Comparison of ENCODE assay signal across 1 cellular context in the genomic region with DNA sequence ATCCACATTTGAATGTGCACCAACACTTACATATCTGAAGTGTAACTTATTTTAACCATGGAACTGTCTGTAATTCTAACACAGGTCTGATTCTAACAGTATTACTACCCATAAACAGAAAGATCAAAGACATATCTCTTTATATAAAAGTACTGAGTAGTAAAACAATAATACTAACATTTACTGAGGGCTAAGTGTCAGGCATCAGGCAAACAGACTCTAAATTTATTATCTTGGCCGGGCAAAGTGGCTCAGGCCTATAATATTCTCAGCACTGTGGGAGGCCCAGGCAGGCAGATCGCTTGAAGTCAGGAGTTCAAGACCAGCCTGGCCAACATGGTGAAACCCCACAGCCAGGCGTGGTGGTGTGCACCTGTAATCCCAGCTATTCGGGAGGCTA.
TF ChIP-seq lines count a peak whose summit lies in the region.

No MANE protein-coding gene starts in this region.

TF ChIP-seq in endothelial cell of umbilical vein, 7 proteins besides CTCF, POLR2A, EP300 and RAD21:
- TF ChIP-seq FOS (IDR thresholded peaks at IDR 0.05; ENCODE audit: borderline replicate concordance, insufficient read depth, low read length) (no peak), GATA2 (IDR thresholded peaks at IDR 0.05; ENCODE audit: insufficient read depth, insufficient read length, low read depth, low read length) (no peak), MYC (IDR thresholded peaks at IDR 0.05; ENCODE audit: low read depth, low read length) (no peak), MAX (IDR thresholded peaks at IDR 0.05; ENCODE audit: insufficient read depth, insufficient read length) (no peak), JUN (IDR thresholded peaks at IDR 0.05; ENCODE audit: borderline replicate concordance, insufficient read depth, insufficient read length, low read depth) (no peak), POLR2AphosphoS5 (IDR thresholded peaks at IDR 0.05; ENCODE audit: insufficient read depth, low read depth, low read length) (no peak), EZH2 (IDR thresholded peaks at IDR 0.05; ENCODE audit: borderline replicate concordance, low read depth, low read length, severe bottlenecking) (no peak)
